In genomic region chr6:111256646-111257045, GRCh38 we compare ENCODE assay signal across 13 cellular contexts.
DNase-seq lines count a peak whose midpoint lies in the region; TF ChIP-seq lines count a peak whose summit lies in the region.
"Had no signal": no experiment of that assay in that cellular context is flagged by ENCODE, and none has a peak within 500 bp of the region (broad histone marks: within the 10 kb centered on the region; RNA-seq: fewer than 3 reads in every experiment).

No MANE protein-coding gene starts in this region.

- H3K36me3 ChIP-seq in A673 (ENCODE audit: insufficient read depth, low read length, poor library complexity, severe bottlenecking) (no peaks in the 10 kb centered on the region), OCI-LY3 (replicated peaks; ENCODE audit: low read depth, low read length) (peaks cover 11% of the 10 kb centered on the region)
- H3K36me3 ChIP-seq: heart left ventricle had no signal

- H3K4me3 ChIP-seq in A673 (ENCODE audit: low read depth, low read length, poor library complexity, severe bottlenecking) (no peak overlapping the region), OCI-LY3 (ENCODE audit: low read length) (no peak overlapping the region), fibroblast of mammary gland (ENCODE audit: control insufficient read depth, low read depth, low read length) (no peak overlapping the region)
- H3K4me3 ChIP-seq: heart left ventricle had no signal

- no peak overlapping the region for H3K9ac ChIP-seq in OCI-LY3 (ENCODE audit: low read length)
- H3K9ac ChIP-seq: parathyroid adenoma had no signal

- H3K9me3 ChIP-seq in A673 (ENCODE audit: low read depth, low read length, poor library complexity, severe bottlenecking) (no peaks in the 10 kb centered on the region), OCI-LY3 (ENCODE audit: insufficient read depth, low read length) (no peaks in the 10 kb centered on the region)
- H3K9me3 ChIP-seq: heart left ventricle had no signal

- H3K4me1 ChIP-seq in A673 (ENCODE audit: insufficient read depth, low read length, poor library complexity, severe bottlenecking) = no peaks in the 10 kb centered on the region
- H3K4me1 ChIP-seq in OCI-LY3 (ENCODE audit: low read length) = peaks cover 18% of the 10 kb centered on the region

- peaks cover 25% of the 10 kb centered on the region for H3K79me2 ChIP-seq in OCI-LY3 (ENCODE audit: low read length)

- H4K20me1 ChIP-seq in OCI-LY3 (ENCODE audit: insufficient read depth, low read length) = no peaks in the 10 kb centered on the region

- CTCF ChIA-PET in A673 (lab: Charles Lee) = no interaction called here

- no TSS peak for BruUV-seq in A673 (replicated peaks; lab: Mats Ljungman, UMichigan)

- POLR2A ChIA-PET in A673 (lab: Charles Lee; ENCODE audit: low non-redundant PET) = interaction anchor here (0.7 kb wide), 1 partner anchor 369 kb away, joined by 3 read pairs; no protein-coding TSS in a partner anchor

- DNase-seq in A673 (ENCODE audit: low spot score) (peak; percentile 9), ELR (ENCODE audit: low read depth) (peak; percentile 51), fibroblast of mammary gland (ENCODE audit: low read depth) (no peak), NCI-H345 (lab: John Stamatoyannopoulos, UW) (no peak), NCI-H1694 treated with DMSO at 0.1 percent for 48 hours (lab: John Stamatoyannopoulos, UW) (no peak), T-helper 2 cell (no peak)
- DNase-seq in activated CD4-positive, CD25-positive, alpha-beta regulatory T cell treated with anti-CD3 and anti-CD28 coated beads, Interleukin-2, amount 50 U/mL, for 72 hours = no peak
- DNase-seq: heart left ventricle; MM.1S; stimulated activated CD4-positive, alpha-beta T cell treated with anti-CD3 and anti-CD28 coated beads, Interleukin-2, amount 100 ng/mL, for 24 hours; stimulated activated naive CD4-positive, alpha-beta T cell had no signal

- H3K27ac ChIP-seq in A673 (ENCODE audit: low read depth, low read length, poor library complexity, severe bottlenecking) (no peak overlapping the region), OCI-LY3 (ENCODE audit: low read length) (no peak overlapping the region)
- H3K27ac ChIP-seq: heart left ventricle, parathyroid adenoma had no signal

- H3K27me3 ChIP-seq in A673 (replicated peaks; ENCODE audit: insufficient read depth, low read depth, low read length, poor library complexity) (no peaks in the 10 kb centered on the region), OCI-LY3 (ENCODE audit: low read depth, low read length) (no peaks in the 10 kb centered on the region)

- peak; percentile 38; the same call in 1 of the 2 replicates for TF ChIP-seq CTCF in A673 (conservative IDR thresholded peaks at IDR 0.05; ENCODE audit: low read depth, low read length)
- peak; percentile 27; the same call in 1 of the 2 replicates for TF ChIP-seq CTCF in OCI-LY3 (IDR thresholded peaks at IDR 0.05; ENCODE audit: low read depth, low read length)
- peak; percentile 3 for TF ChIP-seq CTCF in fibroblast of mammary gland (conservative IDR thresholded peaks at IDR 0.05; ENCODE audit: control insufficient read depth, insufficient read depth, low read depth, low read length)

- no peak overlapping the region for H2AFZ ChIP-seq in OCI-LY3 (ENCODE audit: low read depth, low read length)
- H2AFZ ChIP-seq: parathyroid adenoma had no signal

- intact Hi-C loops in A673 (cut with micrococcal nuclease; ENCODE audit: unreplicated experiment) = loop anchor here (5.0 kb wide), 1 partner anchor 226 kb away; the partner anchor contains the start of gene REV3L

- no peak overlapping the region for H3K4me2 ChIP-seq in OCI-LY3 (ENCODE audit: low read length)

Comparison
In these comparisons a context has a peak if more than half of its experiments do, and no peak if none do; other contexts are left out.
1. DNase-seq: peak in A673 (single experiment) and ELR (single experiment); none in fibroblast of mammary gland (single experiment), NCI-H345 (single experiment), NCI-H1694 treated with DMSO at 0.1 percent for 48 hours (single experiment), T-helper 2 cell (0 of 5) and activated CD4-positive, CD25-positive, alpha-beta regulatory T cell treated with anti-CD3 and anti-CD28 coated beads, Interleukin-2, amount 50 U/mL, for 72 hours (single experiment).
2. Peak in every context shown above with its lines, with median percentiles within 50 percentile points of each other: CTCF ChIP-seq.